In the genomic region with DNA sequence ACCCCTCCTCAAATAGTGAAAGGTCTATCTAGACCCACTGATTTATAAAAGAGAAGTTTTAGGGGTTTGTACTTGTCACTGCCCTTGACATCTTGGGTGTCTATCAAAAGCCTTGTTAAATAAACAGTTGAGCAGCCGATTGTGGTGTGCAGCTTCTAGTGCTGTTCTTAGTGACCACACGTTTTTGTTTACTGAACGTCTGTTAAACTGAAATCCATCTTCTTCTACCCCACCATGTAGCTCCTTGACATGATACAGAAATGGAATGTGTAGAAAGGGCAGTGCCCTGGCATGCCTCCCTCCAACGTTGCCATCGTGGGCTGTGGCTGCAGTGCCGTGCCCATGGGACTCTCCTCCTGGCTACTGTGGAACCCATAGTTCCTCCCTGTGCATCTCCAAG, we compare ENCODE assay signal across 18 cellular contexts. TPM values are rescaled to one million over a fixed set of nuclear protein-coding genes. Genes with fewer than 3 reads are reported as not detected.
DNase-seq lines count a peak whose midpoint lies in the region; ATAC-seq and TF ChIP-seq lines count a peak whose summit lies in the region.
"Had no signal": no experiment of that assay in that cellular context is flagged by ENCODE, and none has a peak within 500 bp of the region (broad histone marks: within the 10 kb centered on the region; RNA-seq: fewer than 3 reads in every experiment).

No MANE protein-coding gene starts in this region.

- H3K27me3 ChIP-seq in neural progenitor cell = no peaks in the 10 kb centered on the region

- no peak overlapping the region for H3K4me2 ChIP-seq in neural progenitor cell
- H3K4me2 ChIP-seq: GM23338 had no signal

- intact Hi-C loops in dendritic cell treated with granulocyte-macrophage colony-stimulating factor and Interleukin-4, amounts not matched to agents 40 ng/mL and 50 ng/mL, for 4 days (cut with micrococcal nuclease) = no loop called here

- H3K36me3 Mint-ChIP-seq in dendritic cell treated with granulocyte-macrophage colony-stimulating factor and Interleukin-4, amounts not matched to agents 40 ng/mL and 50 ng/mL, for 4 days (ENCODE audit: low read depth) = no peaks in the 10 kb centered on the region
- H3K36me3 Mint-ChIP-seq in nephron (ENCODE audit: low read depth) = no peaks in the 10 kb centered on the region
- H3K36me3 Mint-ChIP-seq in activated CD8-positive, alpha-beta memory T cell treated with anti-CD3 and anti-CD28 coated beads, Interleukin-2, amount 10 ng/mL, durations not matched to agents 7 days and 5 days = no peaks in the 10 kb centered on the region
- no peaks in the 10 kb centered on the region for H3K36me3 Mint-ChIP-seq in neural progenitor cell

- H3K27ac ChIP-seq in neural progenitor cell = no peak overlapping the region

- peak; percentile 38 for DNase-seq in M059J (ENCODE audit: low read depth)
- no peak for DNase-seq in DMS114 treated with DMSO at 0.1 percent for 48 hours (lab: John Stamatoyannopoulos, UW; ENCODE audit: unreplicated experiment)
- no peak for DNase-seq in activated CD8-positive, alpha-beta memory T cell treated with anti-CD3 and anti-CD28 coated beads, Interleukin-2, amount 10 ng/mL, durations not matched to agents 7 days and 5 days
- no peak for DNase-seq in neural progenitor cell (ENCODE audit: low spot score)
- no peak for DNase-seq in GM20000 (ENCODE audit: low spot score)
- DNase-seq: GF-D8, KBM-7, NCI-H1048, NCI-H146, NCI-H2081 treated with DMSO at 0.1 percent for 48 hours, NCI-H510A, NCI-H774, RPMI8226 had no signal

- no peaks in the 10 kb centered on the region for H3K36me3 ChIP-seq in neural progenitor cell

- H3K27ac Mint-ChIP-seq in dendritic cell treated with granulocyte-macrophage colony-stimulating factor and Interleukin-4, amounts not matched to agents 40 ng/mL and 50 ng/mL, for 4 days = peak overlapping the region; percentile 72
- peak overlapping the region; percentile 54 to 69 (median 60) for H3K27ac Mint-ChIP-seq in nephron
- H3K27ac Mint-ChIP-seq in activated CD8-positive, alpha-beta memory T cell treated with anti-CD3 and anti-CD28 coated beads, Interleukin-2, amount 10 ng/mL, durations not matched to agents 7 days and 5 days = no peak overlapping the region
- no peak overlapping the region for H3K27ac Mint-ChIP-seq in neural progenitor cell
- H3K27ac Mint-ChIP-seq: GM23338 had no signal

- H2AFZ ChIP-seq in neural progenitor cell (replicated peaks) = no peak overlapping the region
- H2AFZ ChIP-seq: GM23338 had no signal

- peaks cover 72% of the 10 kb centered on the region for H3K4me1 Mint-ChIP-seq in dendritic cell treated with granulocyte-macrophage colony-stimulating factor and Interleukin-4, amounts not matched to agents 40 ng/mL and 50 ng/mL, for 4 days (ENCODE audit: low read depth)
- H3K4me1 Mint-ChIP-seq in nephron = peaks cover 71% of the 10 kb centered on the region
- H3K4me1 Mint-ChIP-seq in activated CD8-positive, alpha-beta memory T cell treated with anti-CD3 and anti-CD28 coated beads, Interleukin-2, amount 10 ng/mL, durations not matched to agents 7 days and 5 days = no peaks in the 10 kb centered on the region
- H3K4me1 Mint-ChIP-seq in neural progenitor cell = peaks cover 9% of the 10 kb centered on the region
- H3K4me1 Mint-ChIP-seq: GM23338 had no signal

- H3K9ac ChIP-seq in neural progenitor cell = no peak overlapping the region

- TF ChIP-seq CTCF in nephron (IDR thresholded peaks at IDR 0.05; ENCODE audit: unreplicated experiment in 3 of 3) (no peak), neural progenitor cell (IDR thresholded peaks at IDR 0.05) (no peak), GM20000 (IDR thresholded peaks at IDR 0.05; ENCODE audit: extremely low read depth, missing control alignments) (no peak)

- no peak overlapping the region for H3K4me3 ChIP-seq in neural progenitor cell
- H3K4me3 ChIP-seq: GM23338 had no signal

- ATAC-seq in activated CD8-positive, alpha-beta memory T cell treated with anti-CD3 and anti-CD28 coated beads, Interleukin-2, amount 10 ng/mL, durations not matched to agents 7 days and 5 days = no peak
- ATAC-seq: GM23338 had no signal

- H3K79me2 ChIP-seq in neural progenitor cell (ENCODE audit: low read depth) = no peaks in the 10 kb centered on the region

- CTCF ChIA-PET in activated CD8-positive, alpha-beta memory T cell treated with anti-CD3 and anti-CD28 coated beads, Interleukin-2, amount 10 ng/mL, durations not matched to agents 7 days and 5 days (lab: Charles Lee) = no interaction called here

- H4K20me1 ChIP-seq in neural progenitor cell (ENCODE audit: low read depth) = no peaks in the 10 kb centered on the region

- H3F3A ChIP-seq in neural progenitor cell (ENCODE audit: low read depth) = no peaks in the 10 kb centered on the region

- no peaks in the 10 kb centered on the region for H3K9me3 ChIP-seq in neural progenitor cell (ENCODE audit: low read depth)

- H3K4me1 ChIP-seq in neural progenitor cell = no peaks in the 10 kb centered on the region

- H3K9me3 Mint-ChIP-seq in dendritic cell treated with granulocyte-macrophage colony-stimulating factor and Interleukin-4, amounts not matched to agents 40 ng/mL and 50 ng/mL, for 4 days = no peaks in the 10 kb centered on the region
- H3K9me3 Mint-ChIP-seq in nephron (no peaks in the 10 kb centered on the region), neural progenitor cell (no peaks in the 10 kb centered on the region)
- no peaks in the 10 kb centered on the region for H3K9me3 Mint-ChIP-seq in activated CD8-positive, alpha-beta memory T cell treated with anti-CD3 and anti-CD28 coated beads, Interleukin-2, amount 10 ng/mL, durations not matched to agents 7 days and 5 days (ENCODE audit: low read depth)
- H3K9me3 Mint-ChIP-seq: GM23338 had no signal

- no peak overlapping the region for H3K4me3 Mint-ChIP-seq in dendritic cell treated with granulocyte-macrophage colony-stimulating factor and Interleukin-4, amounts not matched to agents 40 ng/mL and 50 ng/mL, for 4 days
- H3K4me3 Mint-ChIP-seq in nephron = no peak overlapping the region
- no peak overlapping the region for H3K4me3 Mint-ChIP-seq in activated CD8-positive, alpha-beta memory T cell treated with anti-CD3 and anti-CD28 coated beads, Interleukin-2, amount 10 ng/mL, durations not matched to agents 7 days and 5 days
- no peak overlapping the region for H3K4me3 Mint-ChIP-seq in neural progenitor cell
- H3K4me3 Mint-ChIP-seq: GM23338 had no signal

- no peaks in the 10 kb centered on the region for H3K27me3 Mint-ChIP-seq in dendritic cell treated with granulocyte-macrophage colony-stimulating factor and Interleukin-4, amounts not matched to agents 40 ng/mL and 50 ng/mL, for 4 days
- H3K27me3 Mint-ChIP-seq in nephron (ENCODE audit: low read depth) (no peaks in the 10 kb centered on the region), neural progenitor cell (ENCODE audit: insufficient read depth, low read depth) (peaks cover 2% of the 10 kb centered on the region)
- H3K27me3 Mint-ChIP-seq in activated CD8-positive, alpha-beta memory T cell treated with anti-CD3 and anti-CD28 coated beads, Interleukin-2, amount 10 ng/mL, durations not matched to agents 7 days and 5 days = peaks cover 11% of the 10 kb centered on the region

RNA-seq across cellular contexts. Expression of gene TGFBI, which starts 23.4 kb away (rescaled TPM):
- total RNA-seq in M059J (2014; rRNA removed; shearing (Covaris generic)) = 567 and 744 TPM in 2 replicates
- total RNA-seq in activated CD8-positive, alpha-beta memory T cell treated with anti-CD3 and anti-CD28 coated beads, Interleukin-2, amount 10 ng/mL, durations not matched to agents 7 days and 5 days = under 1 TPM; 0.26 to 0.42 TPM
- total RNA-seq in neural progenitor cell (ENCODE audit: low replicate concordance) = 9.5 and 16.4 TPM in 2 replicates

RNA-seq across cellular contexts. Expression of gene LECT2, which starts 50.6 kb away (rescaled TPM):
- total RNA-seq in M059J (2014; rRNA removed; shearing (Covaris generic)) = not detected in 2 replicates
- total RNA-seq in activated CD8-positive, alpha-beta memory T cell treated with anti-CD3 and anti-CD28 coated beads, Interleukin-2, amount 10 ng/mL, durations not matched to agents 7 days and 5 days = not detected
- total RNA-seq in neural progenitor cell (ENCODE audit: low replicate concordance) = not detected in 2 replicates
- total RNA-seq: Daoy, GM23338, SK-MEL-5 had no signal

Comparison
In these comparisons a context has a peak if more than half of its experiments do, and no peak if none do; other contexts are left out.
1. H3K27ac Mint-ChIP-seq: peak in dendritic cell treated with granulocyte-macrophage colony-stimulating factor and Interleukin-4, amounts not matched to agents 40 ng/mL and 50 ng/mL, for 4 days (single experiment) and nephron (3 of 3); none in activated CD8-positive, alpha-beta memory T cell treated with anti-CD3 and anti-CD28 coated beads, Interleukin-2, amount 10 ng/mL, durations not matched to agents 7 days and 5 days (single experiment) and neural progenitor cell (single experiment).
2. RNA of gene TGFBI, which starts 23.4 kb away (total RNA-seq): 567 to 744 TPM in M059J; 9.5 to 16.4 TPM in neural progenitor cell and 0.26 to 0.42 TPM in activated CD8-positive, alpha-beta memory T cell treated with anti-CD3 and anti-CD28 coated beads, Interleukin-2, amount 10 ng/mL, durations not matched to agents 7 days and 5 days; every median in the first group is over 10 times any median in the second.